Comparison of ENCODE assay signal across 9 cellular contexts in genomic region chr1:225811622-225812487, GRCh38. TPM values are rescaled to one million over a fixed set of nuclear protein-coding genes. Genes with fewer than 3 reads are reported as not detected.
A peak's percentile ranks its signal among the peaks of the same experiment; 100 is the strongest.
DNase-seq lines count a peak whose midpoint lies in the region; ATAC-seq and TF ChIP-seq lines count a peak whose summit lies in the region.
"Had no signal": no experiment of that assay in that cellular context is flagged by ENCODE, and none has a peak within 500 bp of the region (broad histone marks: within the 10 kb centered on the region; RNA-seq: fewer than 3 reads in every experiment).

No MANE protein-coding gene starts in this region.

- TF ChIP-seq CTCF in AG09309 (IDR thresholded peaks at IDR 0.05; ENCODE audit: control insufficient read depth, insufficient read depth, low read depth, low read length, missing control alignments) (peak; percentile 39), dorsolateral prefrontal cortex (IDR thresholded peaks at IDR 0.05 in 54 of 56, conservative IDR thresholded peaks at IDR 0.05 in 2 of 56; ENCODE audit: low read depth in 1 of 56, partially characterized antibody in 56 of 56) (peak in 35 of 56 donors; percentile 12 to 50 (median 30)), GM20000 (IDR thresholded peaks at IDR 0.05; ENCODE audit: extremely low read depth, missing control alignments) (no peak)

- no peak for DNase-seq in AG09309 (ENCODE audit: low read depth)
- DNase-seq in HuH-7 (ENCODE audit: low spot score): peak; percentile 56
- DNase-seq in dorsolateral prefrontal cortex: peak in 2 of 10 donors; percentile 42 to 53
- DNase-seq in myocyte (ENCODE audit: low read depth): peak; percentile 77
- DNase-seq in OCI-M2 (lab: John Stamatoyannopoulos, UW; ENCODE audit: unreplicated experiment): no peak
- DNase-seq in SW480 (ENCODE audit: low spot score): no peak
- no peak for DNase-seq in GM20000 (ENCODE audit: low spot score)
- DNase-seq: NCI-H2029 had no signal

- ATAC-seq in GM19351 (IDR thresholded peaks at IDR 0.05; ENCODE audit: unreplicated experiment): no peak

- intact Hi-C loops in dorsolateral prefrontal cortex (cut with DNase I): loop anchor here (2.0 to 5.0 kb wide), 4 partner anchors 35 to 71 kb away; partner anchors contain the start of genes TMEM63A (in 2 of the 2) and SRP9 (in 1 of the 2)

- peak overlapping the region in 57 of 59 donors; percentile 19 to 97 (median 81) for H3K27ac ChIP-seq in dorsolateral prefrontal cortex

- H3K27me3 ChIP-seq in dorsolateral prefrontal cortex: no peaks in the 10 kb centered on the region

- H3K4me3 ChIP-seq in AG09309 (ENCODE audit: control insufficient read depth, low read depth, low read length): no peak overlapping the region
- H3K4me3 ChIP-seq in dorsolateral prefrontal cortex: peak overlapping the region in 52 of 59 donors; percentile 66 to 88 (median 78)

RNA-seq across cellular contexts. Expression of gene EPHX1, which starts 1.9 kb away (rescaled TPM):
- total RNA-seq in dorsolateral prefrontal cortex (100 to 1,000 TPM in 79 of 120 experiments, 10 to 100 TPM in 41; 56.7 to 268 (median 111) TPM), myocyte (24.1 and 28.3 TPM in 2 replicates)
- 98.4 TPM for polyA plus RNA-seq in myocyte (2012)

RNA-seq across cellular contexts. Expression of gene SRP9, which starts 34.2 kb away (rescaled TPM):
- total RNA-seq in dorsolateral prefrontal cortex: 100 to 1,000 TPM; 175 to 327 (median 230) TPM
- 249 and 277 TPM in 2 replicates for total RNA-seq in myocyte
- polyA plus RNA-seq in myocyte (2012): 230 TPM

Comparison
In these comparisons a context has a peak if more than half of its experiments do, and no peak if none do; other contexts are left out.
1. DNase-seq: peak in HuH-7 (single experiment) and myocyte (single experiment); none in AG09309 (single experiment), OCI-M2 (single experiment), SW480 (single experiment) and GM20000 (single experiment).